In genomic region chr15:74664028-74664616, GRCh38 we compare ENCODE assay signal across 10 cellular contexts. TPM values are rescaled to one million over a fixed set of nuclear protein-coding genes. Genes with fewer than 3 reads are reported as not detected.
A peak's percentile ranks its signal among the peaks of the same experiment; 100 is the strongest.
DNase-seq lines count a peak whose midpoint lies in the region; ATAC-seq, FAIRE-seq and TF ChIP-seq lines count a peak whose summit lies in the region.
"Had no signal": no experiment of that assay in that cellular context is flagged by ENCODE, and none has a peak within 500 bp of the region (broad histone marks: within the 10 kb centered on the region; RNA-seq: fewer than 3 reads in every experiment).

No MANE protein-coding gene starts in this region.

- no peaks in the 10 kb centered on the region for H3K27me3 Mint-ChIP-seq in astrocyte (ENCODE audit: low read depth, unreplicated experiment)
- no peaks in the 10 kb centered on the region for H3K27me3 Mint-ChIP-seq in naive thymus-derived CD8-positive, alpha-beta T cell
- H3K27me3 Mint-ChIP-seq: activated naive CD8-positive, alpha-beta T cell had no signal

- H3K27ac ChIP-seq in astrocyte (ENCODE audit: low read depth, low read length), result no peak overlapping the region
- H3K27ac ChIP-seq in heart left ventricle, result peak overlapping the region in 8 of 12 donors; percentile 5 to 57 (median 32)
- peak overlapping the region in 1 of 2 donors; percentile 7 for H3K27ac ChIP-seq in testis

- H3K36me3 ChIP-seq in astrocyte (ENCODE audit: insufficient read depth, low read length) (peaks cover 2% of the 10 kb centered on the region), heart left ventricle (peaks cover 0 to 33% (median 9%) of the 10 kb centered on the region in 9 donors), testis (ENCODE audit: low read depth, missing control alignments) (no peaks in the 10 kb centered on the region)

- peaks cover 10% of the 10 kb centered on the region for H3K4me1 ChIP-seq in astrocyte (ENCODE audit: insufficient read depth, low read length)
- peaks cover 0 to 31% (median 18%) of the 10 kb centered on the region in 12 donors for H3K4me1 ChIP-seq in heart left ventricle
- peaks cover 9% of the 10 kb centered on the region for H3K4me1 ChIP-seq in testis

- peaks cover 13% of the 10 kb centered on the region for H3K4me1 Mint-ChIP-seq in astrocyte (ENCODE audit: low read depth, unreplicated experiment)
- peaks cover 11 to 42% (median 25%) of the 10 kb centered on the region in 4 donors for H3K4me1 Mint-ChIP-seq in naive thymus-derived CD8-positive, alpha-beta T cell

- no peaks in the 10 kb centered on the region for H3K36me3 Mint-ChIP-seq in astrocyte (ENCODE audit: low read depth, unreplicated experiment)
- H3K36me3 Mint-ChIP-seq in naive thymus-derived CD8-positive, alpha-beta T cell, result peaks cover 0 to 51% (median 0%) of the 10 kb centered on the region in 3 donors

- no peak overlapping the region for H2AFZ ChIP-seq in astrocyte (ENCODE audit: low read depth, low read length)

- H3K4me2 ChIP-seq in astrocyte (ENCODE audit: low read length), result peak overlapping the region; percentile 16

- H3K9ac ChIP-seq in astrocyte (ENCODE audit: low read length), result no peak overlapping the region

- H3K27ac Mint-ChIP-seq in astrocyte (ENCODE audit: unreplicated experiment), result peak overlapping the region; percentile 76
- peak overlapping the region in 4 of 10 donors; percentile 18 to 31 (median 24) for H3K27ac Mint-ChIP-seq in naive thymus-derived CD8-positive, alpha-beta T cell
- H3K27ac Mint-ChIP-seq: activated naive CD8-positive, alpha-beta T cell had no signal

- H3K27me3 ChIP-seq in astrocyte (ENCODE audit: insufficient read depth, low read length) (no peaks in the 10 kb centered on the region), heart left ventricle (no peaks in the 10 kb centered on the region), testis (no peaks in the 10 kb centered on the region)

- H4K20me1 ChIP-seq in astrocyte (ENCODE audit: insufficient read depth, low read length), result peaks cover 53% of the 10 kb centered on the region

- TF ChIP-seq CTCF in astrocyte (IDR thresholded peaks at IDR 0.05; ENCODE audit: insufficient read depth, low read depth, low read length) (no peak), heart left ventricle (IDR thresholded peaks at IDR 0.05) (no peak), testis (IDR thresholded peaks at IDR 0.05) (no peak), D721Med (IDR thresholded peaks at IDR 0.05; ENCODE audit: insufficient read depth, missing control alignments) (no peak)

- WGBS in heart left ventricle, 4 donors, result 5 to 32% (median 11%) methylated on average over 2 of the region's 2 CpGs
- 19 to 38% methylated on average over 2 of the region's 2 CpGs for WGBS in testis, 2 donors

- H3K4me3 Mint-ChIP-seq in astrocyte (ENCODE audit: unreplicated experiment), result no peak overlapping the region
- no peak overlapping the region for H3K4me3 Mint-ChIP-seq in naive thymus-derived CD8-positive, alpha-beta T cell
- H3K4me3 Mint-ChIP-seq: activated naive CD8-positive, alpha-beta T cell had no signal

- FAIRE-seq in astrocyte (lab: Jason Lieb, UNC) (peak; percentile 34), D721Med (lab: Jason Lieb, UNC) (no peak)

- intact Hi-C loops in heart left ventricle (cut with DNase I), result no loop called here
- intact Hi-C loops in sciatic nerve (cut with DNase I), result no loop called here
- intact Hi-C loops in testis (cut with DNase I; ENCODE audit: low total_unique reads), result no loop called here

- TF ChIP-seq POLR2A in heart left ventricle (IDR thresholded peaks at IDR 0.05) (no peak), testis (IDR thresholded peaks at IDR 0.05) (no peak)

- no peaks in the 10 kb centered on the region for H3K9me3 Mint-ChIP-seq in astrocyte (ENCODE audit: unreplicated experiment)
- no peaks in the 10 kb centered on the region for H3K9me3 Mint-ChIP-seq in naive thymus-derived CD8-positive, alpha-beta T cell

- in situ Hi-C loops in G401 (cut with HindIII; ENCODE audit: low sequenced_read_pairs), result no loop called here

- DNase-seq in G401 (ENCODE audit: low spot score) (peak; percentile 38), astrocyte (ENCODE audit: low read depth) (peak; percentile 37), heart left ventricle (peak in 1 of 5 donors; percentile 56), sciatic nerve (ENCODE audit: low spot score) (no peak), testis (no peak), D721Med (ENCODE audit: insufficient read length, low spot score) (no peak)
- no peak for DNase-seq in naive thymus-derived CD8-positive, alpha-beta T cell
- DNase-seq: NCI-H2029 had no signal

- ATAC-seq in heart left ventricle (peak; percentile 77 to 94 (median 93)), sciatic nerve (peak; percentile 26), GM18861 (IDR thresholded peaks at IDR 0.05; ENCODE audit: unreplicated experiment) (no peak)
- no peak for ATAC-seq in naive thymus-derived CD8-positive, alpha-beta T cell

- H3K4me3 ChIP-seq in astrocyte (ENCODE audit: insufficient read depth, low read depth, low read length) (no peak overlapping the region), heart left ventricle (no peak overlapping the region), testis (no peak overlapping the region)

- H3K79me2 ChIP-seq in astrocyte (ENCODE audit: insufficient read depth, low read length), result peaks cover 40% of the 10 kb centered on the region

- H3K9me3 ChIP-seq in astrocyte (ENCODE audit: insufficient read depth, low read depth, low read length) (no peaks in the 10 kb centered on the region), heart left ventricle (no peaks in the 10 kb centered on the region), testis (no peaks in the 10 kb centered on the region)

- POLR2A ChIA-PET in naive thymus-derived CD8-positive, alpha-beta T cell (lab: Charles Lee), result no interaction called here

RNA-seq across cellular contexts. Expression of gene EDC3, which starts 31.7 kb away (rescaled TPM):
- total RNA-seq in G401 (2014; rRNA removed; shearing (Covaris generic)), result 27.7 and 28.2 TPM in 2 replicates
- 44.1 and 47.6 TPM in 2 replicates for total RNA-seq in astrocyte
- 10 to 100 TPM in 8 of 9 donors, 1 to 10 TPM in 1; 7.3 to 23.0 (median 16.5) TPM for total RNA-seq in heart left ventricle
- 10 to 100 TPM in 1 of 2 donors, 1 to 10 TPM in 1; 8.3 to 17.1 TPM for polyA plus RNA-seq in heart left ventricle
- 32.5 TPM for total RNA-seq in sciatic nerve
- 10 to 100 TPM; 38.6 to 41.2 TPM for total RNA-seq in naive thymus-derived CD8-positive, alpha-beta T cell
- 10 to 100 TPM; 29.3 to 35.2 (median 33.9) TPM for polyA plus RNA-seq in naive thymus-derived CD8-positive, alpha-beta T cell
- 10 to 100 TPM; 53.8 to 56.5 TPM for total RNA-seq in testis
- 96.0 TPM for polyA plus RNA-seq in testis (ENCODE audit: insufficient read depth, low read depth, low replicate concordance)

RNA-seq across cellular contexts. Expression of gene CLK3, which starts 48.5 kb away (rescaled TPM):
- total RNA-seq in G401 (2014; rRNA removed; shearing (Covaris generic)), result 18.6 and 32.8 TPM in 2 replicates
- total RNA-seq in astrocyte, result 57.4 and 65.8 TPM in 2 replicates
- 10 to 100 TPM; 32.8 to 75.9 (median 49.9) TPM for total RNA-seq in heart left ventricle
- polyA plus RNA-seq in heart left ventricle, result 10 to 100 TPM; 31.0 to 43.5 TPM
- total RNA-seq in sciatic nerve, result 81.7 TPM
- total RNA-seq in naive thymus-derived CD8-positive, alpha-beta T cell, result 100 to 1,000 TPM; 223 to 227 TPM
- 10 to 100 TPM; 49.0 to 92.8 (median 55.1) TPM for polyA plus RNA-seq in naive thymus-derived CD8-positive, alpha-beta T cell
- 100 to 1,000 TPM; 162 to 197 TPM for total RNA-seq in testis
- 137 TPM for polyA plus RNA-seq in testis (ENCODE audit: insufficient read depth, low read depth, low replicate concordance)

Comparison
In these comparisons a context has a peak if more than half of its experiments do, and no peak if none do; other contexts are left out.
1. DNase-seq: peak in G401 (single experiment) and astrocyte (single experiment); none in sciatic nerve (single experiment), naive thymus-derived CD8-positive, alpha-beta T cell (0 of 10), testis (single experiment) and D721Med (single experiment).
2. ATAC-seq: peak in heart left ventricle (4 of 4) and sciatic nerve (single experiment); none in naive thymus-derived CD8-positive, alpha-beta T cell (0 of 2) and GM18861 (single experiment).